ENCODE assay signal across 16 cellular contexts in the genomic region with DNA sequence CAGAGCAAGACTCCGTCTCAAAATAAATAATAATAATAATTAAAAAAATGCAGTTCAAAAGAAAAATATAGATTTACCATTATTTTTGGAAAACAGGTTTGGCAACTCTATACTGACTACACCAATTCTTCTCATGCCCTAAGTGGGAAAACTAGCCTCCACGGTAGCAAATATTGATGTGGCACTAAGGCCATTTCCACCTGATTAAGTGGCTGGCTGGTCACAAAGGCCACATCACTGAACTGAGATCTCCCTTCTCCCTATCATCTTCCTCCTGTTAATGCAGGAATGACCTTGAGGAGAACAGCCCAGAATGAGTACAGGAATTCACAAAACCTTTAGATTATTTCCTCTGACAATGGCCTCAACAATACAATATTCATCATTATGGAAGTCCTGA. TPM values are rescaled to one million over a fixed set of nuclear protein-coding genes. Genes with fewer than 3 reads are reported as not detected.
DNase-seq lines count a peak whose midpoint lies in the region; ATAC-seq and TF ChIP-seq lines count a peak whose summit lies in the region.
"Had no signal": no experiment of that assay in that cellular context is flagged by ENCODE, and none has a peak within 500 bp of the region (broad histone marks: within the 10 kb centered on the region; RNA-seq: fewer than 3 reads in every experiment).

No MANE protein-coding gene starts in this region.

- H3K4me3 Mint-ChIP-seq in Calu3 (ENCODE audit: low read depth, unreplicated experiment) (no peak overlapping the region), type B pancreatic cell (no peak overlapping the region), mesothelial cell of epicardium (no peak overlapping the region)
- H3K4me3 Mint-ChIP-seq: CD14-positive monocyte; CD4-positive, alpha-beta T cell had no signal

- H3K27ac Mint-ChIP-seq in Calu3 (ENCODE audit: unreplicated experiment) (peak overlapping the region; percentile 78), type B pancreatic cell (peak overlapping the region; percentile 52), mesothelial cell of epicardium (no peak overlapping the region)
- H3K27ac Mint-ChIP-seq: CD14-positive monocyte; CD4-positive, alpha-beta T cell had no signal

- intact Hi-C loops in Calu3 (cut with micrococcal nuclease; ENCODE audit: unreplicated experiment): no loop called here
- intact Hi-C loops in left colon (cut with DNase I, micrococcal nuclease): no loop called here

- peaks cover 82% of the 10 kb centered on the region for H3K36me3 Mint-ChIP-seq in Calu3 (ENCODE audit: insufficient read depth, unreplicated experiment)
- H3K36me3 Mint-ChIP-seq in type B pancreatic cell: peaks cover 74% of the 10 kb centered on the region
- H3K36me3 Mint-ChIP-seq in mesothelial cell of epicardium: peaks cover 78% of the 10 kb centered on the region

- no TSS peak for BruUV-seq in Calu3 (replicated peaks; lab: Mats Ljungman, UMichigan)

- TF ChIP-seq CTCF in Calu3 (IDR thresholded peaks at IDR 0.05; ENCODE audit: unreplicated experiment) (no peak), type B pancreatic cell (conservative IDR thresholded peaks at IDR 0.05) (no peak), mesothelial cell of epicardium (IDR thresholded peaks at IDR 0.05; ENCODE audit: unreplicated experiment) (no peak)

- H3K4me1 Mint-ChIP-seq in Calu3 (ENCODE audit: low read depth, unreplicated experiment) (no peaks in the 10 kb centered on the region), type B pancreatic cell (ENCODE audit: unreplicated experiment) (no peaks in the 10 kb centered on the region), mesothelial cell of epicardium (no peaks in the 10 kb centered on the region)
- H3K4me1 Mint-ChIP-seq: CD14-positive monocyte; CD8-positive, alpha-beta memory T cell had no signal

- peaks cover 9% of the 10 kb centered on the region for H3K9me3 Mint-ChIP-seq in Calu3 (ENCODE audit: low read depth, unreplicated experiment)
- peaks cover 11% of the 10 kb centered on the region for H3K9me3 Mint-ChIP-seq in type B pancreatic cell
- peaks cover 49% of the 10 kb centered on the region for H3K9me3 Mint-ChIP-seq in mesothelial cell of epicardium

- H3K27me3 Mint-ChIP-seq in Calu3 (ENCODE audit: unreplicated experiment) (no peaks in the 10 kb centered on the region), type B pancreatic cell (no peaks in the 10 kb centered on the region), mesothelial cell of epicardium (ENCODE audit: low read depth) (no peaks in the 10 kb centered on the region)
- H3K27me3 Mint-ChIP-seq: CD4-positive, alpha-beta T cell; CD8-positive, alpha-beta memory T cell had no signal

- DNase-seq in DMS53 (lab: John Stamatoyannopoulos, UW) (peak; percentile 13), DMS53 treated with DMSO at 0.1 percent for 48 hours (lab: John Stamatoyannopoulos, UW; ENCODE audit: unreplicated experiment) (no peak), Calu3 (no peak), left colon (no peak), type B pancreatic cell (ENCODE audit: extremely low spot score, unreplicated experiment) (no peak), NCI-H2171 (lab: John Stamatoyannopoulos, UW) (no peak), mesothelial cell of epicardium (ENCODE audit: low spot score in 2 of 2, unreplicated experiment in 2 of 2) (no peak)
- DNase-seq: BE2C; CD4-positive, alpha-beta T cell; CD8-positive, alpha-beta memory T cell; DND-41; GM23248; H7; HCEC 1CT had no signal

- peak; percentile 10 for ATAC-seq in left colon
- ATAC-seq in GM18519 (IDR thresholded peaks at IDR 0.05; ENCODE audit: low FRiP score, unreplicated experiment): no peak

- CTCF ChIA-PET in Calu3 (lab: Charles Lee): interaction anchor here (0.7 kb wide), 1 partner anchor 390 kb away, joined by 4 read pairs; no protein-coding TSS in a partner anchor

RNA-seq across cellular contexts. Expression of a gene that starts 18.6 kb away (rescaled TPM):
- total RNA-seq in Calu3 (2022) (6.8 and 8.7 TPM in 2 replicates), left colon (10 to 100 TPM; 14.6 to 15.4 TPM), type B pancreatic cell (ENCODE audit: low replicate concordance) (28.2 and 38.3 TPM in 2 replicates), mesothelial cell of epicardium (53.7 to 60.4 TPM (median 56.2 TPM) in 3 replicates)

RNA-seq across cellular contexts. Expression of a gene that starts 20.6 kb away (rescaled TPM):
- total RNA-seq in Calu3 (2022) (111 and 113 TPM in 2 replicates), left colon (10 to 100 TPM; 50.5 to 64.8 TPM), type B pancreatic cell (ENCODE audit: low replicate concordance) (48.2 and 61.3 TPM in 2 replicates), mesothelial cell of epicardium (72.9 to 77.4 TPM (median 75.9 TPM) in 3 replicates)

RNA-seq across cellular contexts. Expression of a gene that starts 40.1 kb away (rescaled TPM):
- total RNA-seq in Calu3 (2022) (31.1 and 31.6 TPM in 2 replicates), left colon (10 to 100 TPM; 13.0 to 22.4 TPM), type B pancreatic cell (ENCODE audit: low replicate concordance) (20.9 and 25.5 TPM in 2 replicates), mesothelial cell of epicardium (28.2 to 32.0 TPM (median 29.8 TPM) in 3 replicates)

RNA-seq across cellular contexts. Expression of a gene that starts 46.2 kb away (rescaled TPM):
- 14.9 and 17.2 TPM in 2 replicates for total RNA-seq in Calu3 (2022)
- 10 to 100 TPM; 12.3 TPM for total RNA-seq in left colon
- total RNA-seq in type B pancreatic cell (ENCODE audit: low replicate concordance): 20.8 and 26.8 TPM in 2 replicates
- 25.1 to 26.8 TPM (median 25.9 TPM) in 3 replicates for total RNA-seq in mesothelial cell of epicardium

RNA-seq across cellular contexts. Expression of a gene that starts 55.5 kb away (rescaled TPM):
- total RNA-seq in Calu3 (2022) (24.0 and 24.8 TPM in 2 replicates), left colon (10 to 100 TPM; 24.1 to 31.7 TPM), type B pancreatic cell (ENCODE audit: low replicate concordance) (19.0 and 30.4 TPM in 2 replicates), mesothelial cell of epicardium (15.5 to 19.2 TPM (median 16.8 TPM) in 3 replicates)
